In the genomic region with DNA sequence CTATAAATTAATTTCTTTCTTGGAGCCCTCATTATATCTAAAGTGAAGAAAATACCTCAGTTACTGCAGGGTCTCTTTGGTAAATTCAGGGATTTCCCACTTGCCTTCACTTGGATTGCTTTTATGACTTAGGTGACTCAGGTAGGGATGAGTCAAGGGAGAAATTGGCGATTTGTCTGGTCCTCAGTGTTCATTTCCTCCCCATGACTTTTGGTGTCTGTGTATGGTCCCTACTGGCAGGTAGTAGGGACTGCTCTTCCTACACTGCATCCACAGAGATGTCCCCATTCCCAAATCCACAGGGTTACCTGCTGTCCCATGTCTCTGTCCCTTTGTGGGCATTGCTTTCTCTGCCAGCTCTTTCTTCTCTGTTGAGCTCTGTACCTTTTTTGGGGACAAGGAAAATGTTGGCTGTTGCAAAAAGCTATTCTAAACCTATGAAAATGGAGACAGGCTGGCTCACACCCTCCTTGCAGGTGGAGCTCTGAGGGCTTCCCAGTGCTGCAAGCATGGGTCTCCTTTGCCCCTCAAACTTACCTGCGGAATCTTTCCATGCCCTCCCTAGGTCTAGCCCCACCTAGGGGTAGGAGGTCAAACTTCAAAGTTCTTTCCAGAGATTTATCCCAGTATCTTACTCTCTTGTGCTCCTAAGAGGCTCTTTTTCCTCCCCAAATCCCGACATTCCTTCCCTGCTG, we compare ENCODE assay signal across 22 cellular contexts.
DNase-seq lines count a peak whose midpoint lies in the region; ATAC-seq and TF ChIP-seq lines count a peak whose summit lies in the region.
"Had no signal": no experiment of that assay in that cellular context is flagged by ENCODE, and none has a peak within 500 bp of the region (broad histone marks: within the 10 kb centered on the region; RNA-seq: fewer than 3 reads in every experiment).

No MANE protein-coding gene starts in this region.

- no peak overlapping the region for H4K8ac ChIP-seq in mesendoderm (ENCODE audit: low read depth, low read length)

- WGBS in mesendoderm (ENCODE audit: extremely low coverage, insufficient coverage, low lambda C conversion rate) = no CpG with 5 or more reads among the region's 3 CpGs

- H3K9me3 ChIP-seq in HCT116 (ENCODE audit: control insufficient read depth in 1 of 2, insufficient read depth in 1 of 2, low read depth in 1 of 2, low read length in 2 of 2) = no peaks in the 10 kb centered on the region
- H3K9me3 ChIP-seq: lower lobe of right lung, upper lobe of right lung had no signal

- H3K9ac ChIP-seq in HCT116 (ENCODE audit: low read length) = no peak overlapping the region
- no peak overlapping the region for H3K9ac ChIP-seq in mesendoderm (ENCODE audit: low read length)
- H3K9ac ChIP-seq: parathyroid adenoma had no signal

- no peak overlapping the region for H3K18ac ChIP-seq in mesendoderm (ENCODE audit: low read length)

- H3K4ac ChIP-seq in mesendoderm (ENCODE audit: low read depth, low read length) = no peak overlapping the region

- ATAC-seq in HCT116 = peak; percentile 54
- ATAC-seq: lower lobe of right lung; stimulated activated naive CD8-positive, alpha-beta T cell treated with anti-CD3 and anti-CD28 coated beads, Interleukin-15, Interleukin-2, amounts not matched to agents 100 U/mL and 50 U/mL, for 24 hours; upper lobe of right lung had no signal

- RAD21 ChIA-PET in HCT116 (lab: Charles Lee; ENCODE audit: low non-redundant PET in 1 of 2, low total read pairs in 2 of 2, uncharacterized antibody in 2 of 2, unreplicated experiment in 2 of 2) = no interaction called here

- peak in 2 of 3 experiments; percentile 31 to 45; a peak in 4 of 6 replicates for TF ChIP-seq CTCF in HCT116 (IDR thresholded peaks at IDR 0.05 in 2 of 3, conservative IDR thresholded peaks at IDR 0.05 in 1 of 3; ENCODE audit: borderline replicate concordance in 1 of 3, insufficient read depth in 1 of 3, low read depth in 2 of 3, low read length in 2 of 3)
- TF ChIP-seq CTCF in VCaP (conservative IDR thresholded peaks at IDR 0.05) = 0 out of 2 replicates have a peak, but pooled peaks have one; percentile 15

- H3K4me2 ChIP-seq in HCT116 (ENCODE audit: low read length) (no peak overlapping the region), mesendoderm (ENCODE audit: low read length) (no peak overlapping the region)

- H2BK120ac ChIP-seq in mesendoderm (ENCODE audit: low read depth, low read length) = no peak overlapping the region

- H3K9me2 ChIP-seq in HCT116 (ENCODE audit: insufficient read depth) = no peaks in the 10 kb centered on the region

- H2AK5ac ChIP-seq in mesendoderm (ENCODE audit: low read length) = no peak overlapping the region

- BruUV-seq in HCT116 (replicated peaks; lab: Mats Ljungman, UMichigan) = no TSS peak

- H3K23ac ChIP-seq in mesendoderm (ENCODE audit: low read length) = no peak overlapping the region

- H3K27me3 ChIP-seq in HCT116 (ENCODE audit: insufficient read depth, low read length) (no peaks in the 10 kb centered on the region), mesendoderm (ENCODE audit: insufficient read depth, low read length, poor library complexity) (no peaks in the 10 kb centered on the region)
- H3K27me3 ChIP-seq: heart right ventricle, upper lobe of right lung had no signal

- H3K79me2 ChIP-seq in HCT116 (ENCODE audit: insufficient read depth, low read length) (no peaks in the 10 kb centered on the region), mesendoderm (ENCODE audit: control insufficient read depth, insufficient read depth, low read length) (no peaks in the 10 kb centered on the region)
- H3K79me2 ChIP-seq: parathyroid adenoma had no signal

- no peaks in the 10 kb centered on the region for H3K79me1 ChIP-seq in mesendoderm (ENCODE audit: low read length)

- POLR2A ChIA-PET in HCT116 (lab: Charles Lee) = no interaction called here

- no peak for TF ChIP-seq POLR2A in HCT116 (IDR thresholded peaks at IDR 0.05; ENCODE audit: borderline replicate concordance, extremely low read depth, insufficient read depth, insufficient read length)

- no peak overlapping the region for H2AFZ ChIP-seq in HCT116 (ENCODE audit: low read depth, low read length, poor library complexity, severe bottlenecking)
- H2AFZ ChIP-seq: parathyroid adenoma had no signal

- H2BK15ac ChIP-seq in mesendoderm (replicated peaks; ENCODE audit: low read depth) = no peak overlapping the region

- CTCF ChIA-PET in HCT116 (lab: Charles Lee) = no interaction called here

- H4K5ac ChIP-seq in mesendoderm (ENCODE audit: low read length) = no peak overlapping the region

- H3K36me3 ChIP-seq in HCT116 (ENCODE audit: control insufficient read depth in 1 of 2, insufficient read depth in 2 of 2, low read length in 2 of 2) (no peaks in the 10 kb centered on the region), mesendoderm (ENCODE audit: control insufficient read depth, insufficient read depth, low read length) (no peaks in the 10 kb centered on the region)
- H3K36me3 ChIP-seq: heart right ventricle, lower lobe of right lung, upper lobe of right lung had no signal

- H3K27ac ChIP-seq in HCT116 (ENCODE audit: low read depth, low read length) (no peak overlapping the region), VCaP (no peak overlapping the region; the same call in 1 of the 2 replicates), mesendoderm (ENCODE audit: low read depth, low read length) (no peak overlapping the region)
- H3K27ac ChIP-seq: lower lobe of right lung, parathyroid adenoma, upper lobe of right lung had no signal

- H3K4me3 ChIP-seq in HCT116 (replicated peaks in 1 of 2; ENCODE audit: low read depth in 1 of 2, low read length in 2 of 2) (no peak overlapping the region), mesendoderm (ENCODE audit: low read length) (no peak overlapping the region)
- H3K4me3 ChIP-seq: heart right ventricle, lower lobe of right lung, upper lobe of right lung had no signal

- no peak for TF ChIP-seq RAD21 in HCT116 (IDR thresholded peaks at IDR 0.05; ENCODE audit: low read depth)

- DNase-seq in NCI-H82 (lab: John Stamatoyannopoulos, UW) (peak; percentile 2), NCI-H82 treated with DMSO at 0.1 percent for 48 hours (lab: John Stamatoyannopoulos, UW; ENCODE audit: unreplicated experiment) (no peak), HCT116 (ENCODE audit: low read depth, low spot score) (no peak), mesendoderm (peak; percentile 8), occipital lobe (lab: John Stamatoyannopoulos, UW) (no peak), NCI-H1417 (lab: John Stamatoyannopoulos, UW) (no peak), mucosa of gallbladder (ENCODE audit: low spot score) (no peak)
- DNase-seq: 8988T; activated CD4-positive, alpha-beta memory T cell treated with anti-CD3 and anti-CD28 coated beads for 36 hours; effector memory CD4-positive, alpha-beta T cell; GDM1; lower lobe of right lung; NCI-H1048; NCI-H2029 treated with DMSO at 0.1 percent for 48 hours; NCI-H510A; SHP77 treated with DMSO at 0.1 percent for 48 hours; stimulated activated CD4-positive, alpha-beta T cell treated with anti-CD3 and anti-CD28 coated beads, Interleukin-2, amount 100 ng/mL, for 24 hours; stimulated activated naive CD8-positive, alpha-beta T cell treated with anti-CD3 and anti-CD28 coated beads, Interleukin-15, Interleukin-2, amounts not matched to agents 100 U/mL and 50 U/mL, for 24 hours; upper lobe of right lung had no signal

- no peak overlapping the region for H3K56ac ChIP-seq in mesendoderm (ENCODE audit: low read length)

- H3K4me1 ChIP-seq in HCT116 (ENCODE audit: control insufficient read depth in 1 of 2, insufficient read depth in 2 of 2, low read length in 2 of 2) (no peaks in the 10 kb centered on the region), mesendoderm (ENCODE audit: control insufficient read depth, low read depth, low read length) (no peaks in the 10 kb centered on the region)
- H3K4me1 ChIP-seq: lower lobe of right lung, upper lobe of right lung had no signal

- H2BK5ac ChIP-seq in mesendoderm (ENCODE audit: low read length) = no peak overlapping the region

- intact Hi-C loops in HCT116 (cut with micrococcal nuclease) = no loop called here

- no peaks in the 10 kb centered on the region for H4K20me1 ChIP-seq in HCT116 (ENCODE audit: insufficient read depth)

TF ChIP-seq in HCT116, 20 proteins besides CTCF, POLR2A, EP300 and RAD21:
- TF ChIP-seq SP1 (IDR thresholded peaks at IDR 0.05; ENCODE audit: low read depth) = no peak
- TF ChIP-seq EZH2phosphoT487 (IDR thresholded peaks at IDR 0.05; ENCODE audit: borderline replicate concordance) = no peak
- TF ChIP-seq SRF (IDR thresholded peaks at IDR 0.05; ENCODE audit: low read depth) = no peak
- TF ChIP-seq ELF1 (IDR thresholded peaks at IDR 0.05; ENCODE audit: borderline replicate concordance, low read depth) = no peak

Comparison
In these comparisons a context has a peak if more than half of its experiments do, and no peak if none do; other contexts are left out.
1. DNase-seq: peak in NCI-H82 (single experiment) and mesendoderm (single experiment); none in NCI-H82 treated with DMSO at 0.1 percent for 48 hours (single experiment), HCT116 (single experiment), occipital lobe (single experiment), NCI-H1417 (0 of 3) and mucosa of gallbladder (single experiment).